14 cellular contexts compared by ENCODE assay signal in the genomic region with DNA sequence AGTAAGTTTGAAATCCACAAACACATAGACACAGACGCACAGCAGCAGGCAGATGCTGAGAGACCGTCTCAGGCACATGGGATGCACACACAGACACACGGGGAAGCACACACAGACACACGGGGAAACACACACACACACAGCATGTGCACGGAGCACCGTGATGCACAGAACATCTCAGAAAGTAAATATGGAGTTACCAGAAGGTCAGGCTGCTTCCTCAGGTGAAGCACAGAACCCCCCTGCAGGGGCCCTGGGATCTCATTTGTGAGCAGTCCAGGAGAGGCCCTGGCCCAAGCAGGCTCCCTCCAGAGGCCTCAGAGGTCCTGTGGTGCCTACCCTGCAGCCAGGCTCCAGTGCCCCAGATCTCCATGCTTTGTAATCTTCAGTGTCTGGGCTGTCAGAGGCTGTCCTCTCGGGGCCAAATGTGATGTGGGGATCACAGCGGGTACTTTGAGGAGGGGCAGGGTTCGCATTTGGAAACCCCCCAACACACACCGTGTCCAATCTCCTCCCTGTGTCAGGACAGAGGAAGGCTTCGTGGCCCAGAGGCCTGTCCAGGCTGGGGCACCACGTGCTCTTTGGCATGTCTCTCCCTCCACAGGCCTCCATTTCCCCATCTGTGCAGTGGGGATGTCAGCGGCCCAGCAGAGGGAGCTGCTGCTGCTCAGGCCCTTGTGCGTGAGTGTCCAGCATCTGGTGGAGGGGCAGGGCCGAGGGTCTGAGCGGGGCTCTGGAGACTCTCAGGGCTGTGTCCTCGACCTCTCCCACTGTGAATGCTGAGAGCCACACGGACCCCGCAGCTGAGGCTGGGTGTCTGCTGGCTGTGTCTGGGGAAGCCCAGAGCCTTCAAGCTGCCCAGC. TPM values are rescaled to one million over a fixed set of nuclear protein-coding genes. Genes with fewer than 3 reads are reported as not detected.
DNase-seq lines count a peak whose midpoint lies in the region; FAIRE-seq and TF ChIP-seq lines count a peak whose summit lies in the region.
"Had no signal": no experiment of that assay in that cellular context is flagged by ENCODE, and none has a peak within 500 bp of the region (broad histone marks: within the 10 kb centered on the region; RNA-seq: fewer than 3 reads in every experiment).

No MANE protein-coding gene starts in this region.

- H3K27me3 ChIP-seq in osteoblast (ENCODE audit: insufficient read depth, low read length) = peaks cover 5% of the 10 kb centered on the region
- no peaks in the 10 kb centered on the region for H3K27me3 ChIP-seq in prostate gland (replicated peaks; ENCODE audit: insufficient read depth)
- H3K27me3 ChIP-seq in smooth muscle cell (ENCODE audit: low read depth) = no peaks in the 10 kb centered on the region

- peak; percentile 46 for FAIRE-seq in HTR-8/SVneo (lab: Jason Lieb, UNC)

- intact Hi-C loops in prostate gland (cut with DNase I) = no loop called here

- H3K4me1 ChIP-seq in osteoblast (ENCODE audit: insufficient read depth, low read length) (peaks cover 16% of the 10 kb centered on the region), prostate gland (replicated peaks) (no peaks in the 10 kb centered on the region), smooth muscle cell (ENCODE audit: low read depth) (peaks cover 16% of the 10 kb centered on the region)

- no peaks in the 10 kb centered on the region for H4K20me1 ChIP-seq in osteoblast (ENCODE audit: insufficient read depth, low read length)
- no peaks in the 10 kb centered on the region for H4K20me1 ChIP-seq in smooth muscle cell (ENCODE audit: low read depth)

- H3K4me2 ChIP-seq in osteoblast (ENCODE audit: insufficient read depth, low read length) (no peak overlapping the region), smooth muscle cell (no peak overlapping the region)

- H2AFZ ChIP-seq in osteoblast (ENCODE audit: low read length) = no peak overlapping the region
- H2AFZ ChIP-seq in smooth muscle cell (ENCODE audit: low read depth) = no peak overlapping the region

- no peaks in the 10 kb centered on the region for H3K9me3 ChIP-seq in osteoblast (ENCODE audit: low read depth, low read length)
- H3K9me3 ChIP-seq in prostate gland = no peaks in the 10 kb centered on the region
- no peaks in the 10 kb centered on the region for H3K9me3 ChIP-seq in smooth muscle cell (replicated peaks; ENCODE audit: low read depth)

- no peak overlapping the region for H3K9ac ChIP-seq in smooth muscle cell (ENCODE audit: low read depth)

- H3K36me3 ChIP-seq in osteoblast (ENCODE audit: insufficient read depth, low read length) = no peaks in the 10 kb centered on the region
- no peaks in the 10 kb centered on the region for H3K36me3 ChIP-seq in prostate gland
- H3K36me3 ChIP-seq in smooth muscle cell (ENCODE audit: low read depth) = no peaks in the 10 kb centered on the region

- peak; percentile 62 for DNase-seq in ELF-1 (ENCODE audit: low read depth, low spot score)
- no peak for DNase-seq in HTR-8/SVneo (ENCODE audit: insufficient read length, low spot score)
- no peak for DNase-seq in choroid plexus epithelial cell (ENCODE audit: low read depth)
- DNase-seq in osteoblast (ENCODE audit: insufficient read length, low spot score, missing footprints) = no peak
- DNase-seq in prostate gland (ENCODE audit: low spot score) = no peak
- DNase-seq in smooth muscle cell (lab: John Stamatoyannopoulos, UW; ENCODE audit: unreplicated experiment) = no peak
- no peak for DNase-seq in NCI-H510A treated with DMSO at 0.1 percent for 48 hours (lab: John Stamatoyannopoulos, UW)
- DNase-seq in HK-2 (ENCODE audit: unreplicated experiment) = no peak
- DNase-seq: activated CD4-positive, alpha-beta T cell treated with anti-CD3 and anti-CD28 coated beads for 4 hours; NCI-H146; NCI-H82 had no signal

- no peak for TF ChIP-seq POLR2A in prostate gland (IDR thresholded peaks at IDR 0.05)

- H3K79me2 ChIP-seq in osteoblast (ENCODE audit: insufficient read depth, low read length) (no peaks in the 10 kb centered on the region), smooth muscle cell (ENCODE audit: low read depth) (no peaks in the 10 kb centered on the region)

- H3F3A ChIP-seq in smooth muscle cell (ENCODE audit: low read depth) = no peaks in the 10 kb centered on the region

- TF ChIP-seq CTCF in choroid plexus epithelial cell (conservative IDR thresholded peaks at IDR 0.05; ENCODE audit: low read depth, low read length) = peak; percentile 25
- TF ChIP-seq CTCF in osteoblast (IDR thresholded peaks at IDR 0.05; ENCODE audit: extremely low read depth, low read depth, low read length) = peak; percentile 6
- TF ChIP-seq CTCF in prostate gland (IDR thresholded peaks at IDR 0.05) = no peak
- no peak for TF ChIP-seq CTCF in smooth muscle cell (IDR thresholded peaks at IDR 0.05; ENCODE audit: borderline replicate concordance, insufficient read depth, poor library complexity, severe bottlenecking)

- 83% methylated on average over 16 of the region's 19 CpGs for WGBS in prostate gland
- 85% methylated on average over 19 of the region's 19 CpGs for WGBS in smooth muscle cell (ENCODE audit: low lambda C conversion rate)

- H3K27ac ChIP-seq in osteoblast (ENCODE audit: low read depth, low read length) (no peak overlapping the region), prostate gland (no peak overlapping the region), smooth muscle cell (ENCODE audit: low read depth) (no peak overlapping the region)

- H3K4me3 ChIP-seq in choroid plexus epithelial cell (ENCODE audit: low read depth, low read length) (no peak overlapping the region), osteoblast (ENCODE audit: insufficient read depth, low read length) (no peak overlapping the region), prostate gland (no peak overlapping the region), smooth muscle cell (no peak overlapping the region)

RNA-seq across cellular contexts. Expression of gene PRSS38, which starts 23.0 kb away (rescaled TPM):
- total RNA-seq in osteoblast (not detected in 2 replicates), prostate gland (1 to 10 TPM in 1 of 2 donors, not detected in 1; 3.0 TPM), smooth muscle cell (not detected in 2 replicates)
- not detected in 2 replicates for polyA plus RNA-seq in smooth muscle cell
- total RNA-seq: cardiac septum, progenitor cell of endocrine pancreas had no signal
- polyA plus RNA-seq: esophagus had no signal

RNA-seq across cellular contexts. Expression of gene SNAP47, which starts 57.2 kb away (rescaled TPM):
- total RNA-seq in osteoblast (47.7 and 51.4 TPM in 2 replicates), prostate gland (10 to 100 TPM; 51.6 to 74.7 TPM), smooth muscle cell (26.2 and 27.6 TPM in 2 replicates)
- polyA plus RNA-seq in smooth muscle cell = 35.6 and 42.4 TPM in 2 replicates

RNA-seq across cellular contexts. Expression of gene JMJD4, which starts 57.3 kb away (rescaled TPM):
- 27.5 and 30.4 TPM in 2 replicates for total RNA-seq in osteoblast
- total RNA-seq in prostate gland = 10 to 100 TPM; 29.8 to 38.3 TPM
- 8.5 and 9.0 TPM in 2 replicates for total RNA-seq in smooth muscle cell
- 19.5 and 22.4 TPM in 2 replicates for polyA plus RNA-seq in smooth muscle cell

Comparison
In these comparisons a context has a peak if more than half of its experiments do, and no peak if none do; other contexts are left out.
1. CTCF ChIP-seq: peak in choroid plexus epithelial cell (single experiment) and osteoblast (single experiment); none in prostate gland (0 of 4) and smooth muscle cell (single experiment).